In the genomic region with DNA sequence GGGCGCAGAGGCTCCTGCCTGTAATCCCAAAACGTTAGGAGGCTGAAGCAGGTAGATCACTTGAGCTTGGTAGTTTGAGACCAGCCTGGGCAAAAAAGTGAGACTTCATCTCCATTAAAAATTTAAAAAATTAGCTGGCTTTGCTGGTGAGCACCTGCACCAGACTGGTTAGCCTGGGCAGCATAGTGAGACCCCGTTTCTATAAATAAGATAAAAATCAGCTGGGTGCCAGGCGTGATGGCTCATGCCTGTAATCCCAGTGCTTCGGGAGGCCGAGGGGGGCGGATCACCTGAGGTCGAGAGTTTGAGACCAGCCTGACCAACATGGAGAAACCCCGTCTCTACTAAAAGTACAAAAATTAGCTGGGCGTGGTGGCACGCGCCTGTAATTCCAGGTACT, we compare ENCODE assay signal across 30 cellular contexts. TPM values are rescaled to one million over a fixed set of nuclear protein-coding genes. Genes with fewer than 3 reads are reported as not detected.
DNase-seq lines count a peak whose midpoint lies in the region; ATAC-seq, FAIRE-seq and TF ChIP-seq lines count a peak whose summit lies in the region.
"Had no signal": no experiment of that assay in that cellular context is flagged by ENCODE, and none has a peak within 500 bp of the region (broad histone marks: within the 10 kb centered on the region; RNA-seq: fewer than 3 reads in every experiment).

No MANE protein-coding gene starts in this region.

- H4K8ac ChIP-seq in H1 (ENCODE audit: extremely low read depth, insufficient read depth, low read length): no peak overlapping the region

- H3K23ac ChIP-seq in H1 (ENCODE audit: insufficient read length): no peak overlapping the region

- H3K79me1 ChIP-seq in H1 (ENCODE audit: low read depth, low read length): no peaks in the 10 kb centered on the region

- H3K9ac ChIP-seq in H1 (replicated peaks in 1 of 4; ENCODE audit: extremely low read depth in 1 of 4, low read depth in 3 of 4, low read length in 3 of 4) (no peak overlapping the region), kidney (ENCODE audit: low read length in 2 of 2) (no peak overlapping the region)
- H3K9ac ChIP-seq: BLaER1 had no signal

- no peak overlapping the region for H2BK5ac ChIP-seq in H1 (ENCODE audit: low read depth, low read length)

- POLR2A ChIA-PET in WTC11 (lab: Charles Lee): interaction anchor here (0.9 kb wide), 1 partner anchor 69 kb away, joined by 3 read pairs; no protein-coding TSS in a partner anchor
- POLR2A ChIA-PET in H1 (lab: Charles Lee; ENCODE audit: partially characterized antibody): interaction anchor here (0.7 kb wide), 1 partner anchor 12 kb away, joined by 4 read pairs; no protein-coding TSS in a partner anchor

- H3K36me3 Mint-ChIP-seq in WTC11: peaks cover 4% of the 10 kb centered on the region; the same call in 1 of the 2 replicates
- H3K36me3 Mint-ChIP-seq: CD14-positive monocyte; CD4-positive, alpha-beta memory T cell; CD4-positive, CD25-positive, alpha-beta regulatory T cell; CD8-positive, alpha-beta memory T cell had no signal

- H3K56ac ChIP-seq in H1 (replicated peaks; ENCODE audit: insufficient read length, low read depth, low read length): no peak overlapping the region

- H3K27ac Mint-ChIP-seq in WTC11: no peak overlapping the region
- H3K27ac Mint-ChIP-seq: CD14-positive monocyte; CD4-positive, alpha-beta memory T cell; CD4-positive, CD25-positive, alpha-beta regulatory T cell; CD8-positive, alpha-beta memory T cell had no signal

- H4K20me1 ChIP-seq in H1 (replicated peaks in 1 of 2; ENCODE audit: control insufficient read depth in 1 of 2, insufficient read depth in 2 of 2, low read length in 2 of 2): no peaks in the 10 kb centered on the region
- H4K20me1 ChIP-seq: BLaER1 had no signal

- TF ChIP-seq POLR2A in H1 (IDR thresholded peaks at IDR 0.05; ENCODE audit: control extremely low read depth in 1 of 2, low read depth in 2 of 2, low read length in 2 of 2) (no peak), testis (IDR thresholded peaks at IDR 0.05) (no peak)

- no peaks in the 10 kb centered on the region for H3K79me2 ChIP-seq in H1 (ENCODE audit: control insufficient read depth in 1 of 2, insufficient read depth in 2 of 2, low read length in 2 of 2)

- no peak for FAIRE-seq in H1 (lab: Jason Lieb, UNC)
- no peak for FAIRE-seq in kidney (lab: Jason Lieb, UNC)
- FAIRE-seq: A204.1, GM12878, GM12892, GM18507 had no signal

- no peak for DNase-seq in WTC11 (ENCODE audit: low spot score)
- DNase-seq in H1 (ENCODE audit: low read depth in 1 of 2, low spot score in 2 of 2): no peak
- peak; percentile 12 for DNase-seq in kidney
- no peak for DNase-seq in testis
- no peak for DNase-seq in NCI-H187 (lab: John Stamatoyannopoulos, UW)
- DNase-seq: 8988T; ACHN; BE2C; C1 segment of cervical spinal cord; CD4-positive, alpha-beta memory T cell; CD4-positive, CD25-positive, alpha-beta regulatory T cell; CD8-positive, alpha-beta memory T cell; COR-L47; DMS 273 treated with DMSO at 0.1 percent for 48 hours; DMS153; DMS53; DMS79; DND-41; EL; GDM1 had no signal

- no peak overlapping the region for H2AK5ac ChIP-seq in H1 (ENCODE audit: low read depth, low read length)

- 82% methylated on average over 12 of the region's 12 CpGs; no CpG with 5 or more reads in 1 of the 2 experiments for WGBS in H1 (ENCODE audit: extremely low coverage in 1 of 2, insufficient coverage in 1 of 2, insufficient read length in 1 of 2, insufficient replicate concordance in 2 of 2, low coverage in 1 of 2, low lambda C conversion rate in 2 of 2, missing lambda C conversion rate in 1 of 2), 2 experiments
- 83 to 88% methylated on average over 12 of the region's 12 CpGs for WGBS in testis, 2 donors

- no peak overlapping the region for H2AFZ ChIP-seq in H1 (ENCODE audit: low read length)

- H3K4ac ChIP-seq in H1 (replicated peaks; ENCODE audit: insufficient read length, low read depth, low read length): no peak overlapping the region

- TF ChIP-seq CTCF in WTC11 (IDR thresholded peaks at IDR 0.05) (no peak), H1 (IDR thresholded peaks at IDR 0.05; ENCODE audit: control extremely low read depth in 1 of 3, insufficient read depth in 1 of 3, low read depth in 1 of 3, low read length in 3 of 3) (no peak), kidney (IDR thresholded peaks at IDR 0.05; ENCODE audit: borderline replicate concordance, extremely low read depth, insufficient read depth) (no peak), testis (IDR thresholded peaks at IDR 0.05) (no peak)

- intact Hi-C loops in kidney (cut with DNase I): no loop called here
- intact Hi-C loops in testis (cut with DNase I; ENCODE audit: low total_unique reads): no loop called here

- no peak overlapping the region for H4K91ac ChIP-seq in H1 (replicated peaks; ENCODE audit: insufficient read length, low read length)

- H2BK12ac ChIP-seq in H1 (ENCODE audit: low read depth, low read length): peak overlapping the region; percentile 50; the same call in 1 of the 2 replicates

- H4K5ac ChIP-seq in H1 (ENCODE audit: insufficient read length, low read depth, low read length): no peak overlapping the region

- H3K4me3 ChIP-seq in H1 (ENCODE audit: extremely low read depth in 1 of 4, insufficient read depth in 2 of 4, low read depth in 3 of 4, low read length in 4 of 4): no peak overlapping the region
- no peak overlapping the region for H3K4me3 ChIP-seq in kidney (ENCODE audit: low read length in 2 of 2)
- no peak overlapping the region for H3K4me3 ChIP-seq in testis
- H3K4me3 ChIP-seq: BLaER1, GM12878 had no signal

- H3K14ac ChIP-seq in H1 (ENCODE audit: insufficient read length): no peak overlapping the region

- H3K27me3 ChIP-seq in H1 (replicated peaks in 1 of 4; ENCODE audit: control insufficient read depth in 3 of 4, extremely low read depth in 1 of 4, insufficient read depth in 3 of 4, low read length in 3 of 4): no peaks in the 10 kb centered on the region
- no peaks in the 10 kb centered on the region for H3K27me3 ChIP-seq in testis
- H3K27me3 ChIP-seq: BE2C, BLaER1 had no signal

- CTCF ChIA-PET in WTC11 (lab: Charles Lee): interaction anchor here (0.9 to 1.8 kb wide), 3 partner anchors 10 to 129 kb away, joined by 3 to 8 read pairs (median 5); no protein-coding TSS in a partner anchor
- CTCF ChIA-PET in H1 (lab: Charles Lee; ENCODE audit: partially characterized antibody): interaction anchor here (1.0 to 1.2 kb wide), 3 partner anchors 42 to 129 kb away, joined by 3 read pairs; no protein-coding TSS in a partner anchor

- no peak overlapping the region for H3K4me3 Mint-ChIP-seq in WTC11
- H3K4me3 Mint-ChIP-seq: CD14-positive monocyte; CD4-positive, alpha-beta memory T cell; CD4-positive, CD25-positive, alpha-beta regulatory T cell; CD8-positive, alpha-beta memory T cell had no signal

- H3K27ac ChIP-seq in H1 (ENCODE audit: low read depth, low read length) (no peak overlapping the region), kidney (ENCODE audit: low read depth in 2 of 2, low read length in 2 of 2) (no peak overlapping the region), testis (no peak overlapping the region)
- H3K27ac ChIP-seq: BLaER1 had no signal

- H3K36me3 ChIP-seq in H1 (ENCODE audit: control insufficient read depth in 2 of 4, insufficient read depth in 4 of 4, low read length in 3 of 4): no peaks in the 10 kb centered on the region
- H3K36me3 ChIP-seq in kidney (ENCODE audit: control insufficient read depth in 1 of 2, insufficient read depth in 2 of 2, low read length in 2 of 2): no peaks in the 10 kb centered on the region
- no peaks in the 10 kb centered on the region for H3K36me3 ChIP-seq in testis (ENCODE audit: low read depth, missing control alignments)
- H3K36me3 ChIP-seq: BE2C, BLaER1 had no signal

- H3K27me3 Mint-ChIP-seq in WTC11 (ENCODE audit: low read depth): no peaks in the 10 kb centered on the region
- H3K27me3 Mint-ChIP-seq: CD4-positive, alpha-beta memory T cell; CD4-positive, CD25-positive, alpha-beta regulatory T cell had no signal

- H3K4me1 ChIP-seq in H1 (replicated peaks in 1 of 4; ENCODE audit: control insufficient read depth in 3 of 4, insufficient read depth in 4 of 4, low read length in 3 of 4) (peaks cover 2 to 26% (median 13%) of the 10 kb centered on the region in 4 experiments), kidney (ENCODE audit: control insufficient read depth in 1 of 2, insufficient read depth in 1 of 2, low read depth in 1 of 2, low read length in 2 of 2) (no peaks in the 10 kb centered on the region), testis (no peaks in the 10 kb centered on the region)
- H3K4me1 ChIP-seq: BE2C, BLaER1 had no signal

- peak overlapping the region; percentile 32; the same call in 1 of the 2 replicates for H3K18ac ChIP-seq in H1 (ENCODE audit: extremely low read depth, low read length)

- ATAC-seq in WTC11: no peak
- ATAC-seq: GM12878 had no signal

- H3K9me3 ChIP-seq in H1 (ENCODE audit: insufficient read depth in 2 of 2, low read depth in 1 of 2, low read length in 1 of 2) (no peaks in the 10 kb centered on the region; a peak in 1 of 4 replicates), kidney (ENCODE audit: control insufficient read depth in 1 of 2, low read length in 2 of 2) (peaks cover 0 to 2% of the 10 kb centered on the region in 2 donors), testis (no peaks in the 10 kb centered on the region)
- H3K9me3 ChIP-seq: BE2C, BLaER1 had no signal

- no peak overlapping the region for H2BK15ac ChIP-seq in H1 (ENCODE audit: low read length)

- no peak overlapping the region for H3K4me2 ChIP-seq in H1 (ENCODE audit: insufficient read depth in 1 of 2, low read depth in 2 of 2, low read length in 2 of 2)
- H3K4me2 ChIP-seq: BLaER1 had no signal

- no peak overlapping the region for H2BK120ac ChIP-seq in H1 (replicated peaks; ENCODE audit: low read depth, low read length)

- no peaks in the 10 kb centered on the region for H3K23me2 ChIP-seq in H1 (ENCODE audit: low read depth, low read length)

- H3K4me1 Mint-ChIP-seq in WTC11: peaks cover 61% of the 10 kb centered on the region
- H3K4me1 Mint-ChIP-seq: CD14-positive monocyte; CD4-positive, alpha-beta memory T cell; CD8-positive, alpha-beta memory T cell had no signal

- H3K9me3 Mint-ChIP-seq in WTC11: 0 out of 2 replicates have a peak, but pooled peaks cover 3% of the 10 kb centered on the region

- no peak for TF ChIP-seq RAD21 in H1 (IDR thresholded peaks at IDR 0.05 in 1 of 2, conservative IDR thresholded peaks at IDR 0.05 in 1 of 2; ENCODE audit: low read depth in 2 of 2, low read length in 2 of 2)

- peak overlapping the region; percentile 80; the same call in 1 of the 2 replicates for H2BK20ac ChIP-seq in H1 (ENCODE audit: low read length)

- TF ChIP-seq EP300 in H1 (IDR thresholded peaks at IDR 0.05; ENCODE audit: borderline replicate concordance in 1 of 2, low read depth in 2 of 2, low read length in 2 of 2): no peak

RNA-seq across cellular contexts. Expression of a gene that starts 32.4 kb away (rescaled TPM):
- total RNA-seq in WTC11 (2021) (not detected in 3 replicates), kidney (not detected), testis (not detected)
- total RNA-seq in H1 (2021; fragmentation: NEBNext Ultra II Directional; extraction: Animal tissue kit (Norgen Biotek cat#: 25700)): not detected in 2 replicates
- polyA plus RNA-seq in H1 (2011; rRNA removed) (not detected in 2 replicates), kidney (ENCODE audit: insufficient read depth, low read depth, low replicate concordance) (not detected), testis (ENCODE audit: insufficient read depth, low read depth, low replicate concordance) (not detected)
- polyA plus RNA-seq in H1 (2011; cell fraction: cytosol; rRNA removed): not detected
- not detected for polyA plus RNA-seq in H1 (2011; cell fraction: nucleus; rRNA removed)
- polyA plus RNA-seq in H1 (2012, experiment 1 of 2): not detected in 4 replicates
- not detected for polyA plus RNA-seq in H1 (2012, experiment 2 of 2)
- 0.10 TPM for polyA plus RNA-seq in H1 (2013, experiment 1 of 2)
- not detected for polyA plus RNA-seq in H1 (2013, experiment 2 of 2)
- polyA minus RNA-seq in H1 (2011; rRNA and poly(A)+ RNA removed): not detected in 2 replicates
- polyA minus RNA-seq in H1 (2011; cell fraction: cytosol; rRNA and poly(A)+ RNA removed): not detected
- not detected for polyA minus RNA-seq in H1 (2011; cell fraction: nucleus; rRNA and poly(A)+ RNA removed)
- total RNA-seq: A673; CD4-positive, alpha-beta memory T cell; CD4-positive, CD25-positive, alpha-beta regulatory T cell; CD8-positive, alpha-beta memory T cell; Daoy; G401; GM12878 had no signal
- polyA plus RNA-seq: AG04450; CD14-positive monocyte; CD4-positive, alpha-beta memory T cell; CD4-positive, CD25-positive, alpha-beta regulatory T cell; CD8-positive, alpha-beta memory T cell; GM12878 had no signal
